ENCODE assay signal across 23 cellular contexts in the genomic region with DNA sequence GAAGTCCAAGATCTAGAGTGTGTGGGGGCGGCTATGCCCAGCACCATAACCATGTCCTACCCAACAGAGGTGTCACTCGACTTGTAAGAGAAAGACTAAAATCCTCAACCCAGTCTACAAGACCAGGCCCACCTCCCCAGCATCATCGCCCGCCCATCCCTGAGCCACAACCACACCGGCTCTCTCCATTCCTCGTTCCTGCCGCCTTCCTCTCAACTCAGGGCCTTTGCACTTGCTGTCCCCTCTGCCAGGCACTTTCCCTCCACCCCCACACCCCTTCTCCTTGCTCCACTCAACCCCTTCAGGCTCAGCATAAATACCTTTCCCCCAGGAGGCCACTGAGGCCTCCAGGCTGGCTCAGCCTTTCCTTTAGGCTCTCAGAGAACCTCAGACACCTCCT.
A peak's percentile ranks its signal among the peaks of the same experiment; 100 is the strongest.
DNase-seq lines count a peak whose midpoint lies in the region; ATAC-seq and TF ChIP-seq lines count a peak whose summit lies in the region.
"Had no signal": no experiment of that assay in that cellular context is flagged by ENCODE, and none has a peak within 500 bp of the region (broad histone marks: within the 10 kb centered on the region; RNA-seq: fewer than 3 reads in every experiment).

No MANE protein-coding gene starts in this region.

- ATAC-seq in memory B cell (ENCODE audit: low read depth) (no peak), Right ventricle myocardium superior (ENCODE audit: poor library complexity) (no peak)
- ATAC-seq: Right ventricle myocardium inferior had no signal

- no peaks in the 10 kb centered on the region for H3K9me3 Mint-ChIP-seq in memory B cell
- peaks cover 0 to 2% (median 0%) of the 10 kb centered on the region in 7 donors for H3K9me3 Mint-ChIP-seq in CD14-positive monocyte
- H3K9me3 Mint-ChIP-seq: CD4-positive, alpha-beta T cell; IgD-negative memory B cell had no signal

- H3K4me1 Mint-ChIP-seq in memory B cell (peaks cover 28% of the 10 kb centered on the region), CD14-positive monocyte (peaks cover 6% of the 10 kb centered on the region)

- H3K36me3 ChIP-seq in brain microvascular endothelial cell (replicated peaks), result no peaks in the 10 kb centered on the region
- H3K36me3 ChIP-seq: SJSA1 had no signal

- H3K36me3 Mint-ChIP-seq in memory B cell, result peaks cover 45% of the 10 kb centered on the region
- no peaks in the 10 kb centered on the region for H3K36me3 Mint-ChIP-seq in CD14-positive monocyte

- peak; percentile 42 for DNase-seq in activated effector memory CD4-positive, alpha-beta T cell treated with anti-CD3 and anti-CD28 coated beads, Interleukin-2, amount 50 U/mL, for 16 hours
- DNase-seq in activated effector memory CD4-positive, alpha-beta T cell treated with Interleukin-2 at 50 U/mL for 16 hours, result no peak
- DNase-seq in memory B cell (ENCODE audit: low spot score in 2 of 2) (no peak), posterior vena cava (ENCODE audit: low spot score) (peak; percentile 66), Right ventricle myocardium superior (no peak), CD14-positive monocyte (ENCODE audit: low spot score) (no peak), DMS79 treated with DMSO at 0.1 percent for 48 hours (lab: John Stamatoyannopoulos, UW) (no peak), brain microvascular endothelial cell (no peak)
- DNase-seq: CD4-positive, alpha-beta T cell; DMS53; GOT3; HCEC 1CT; MM.1S; NCI-H2029; NCI-H2227 treated with DMSO at 0.1 percent for 48 hours; NCI-H526 treated with DMSO at 0.1 percent for 48 hours; PC-9 had no signal

- H3K27me3 ChIP-seq in brain microvascular endothelial cell (replicated peaks), result peaks cover 7% of the 10 kb centered on the region
- H3K27me3 ChIP-seq: BLaER1 had no signal

- no peak overlapping the region for H3K4me3 ChIP-seq in brain microvascular endothelial cell (ENCODE audit: low read depth, low read length)
- H3K4me3 ChIP-seq: BLaER1, PC-9, SJSA1 had no signal

- H3K27me3 Mint-ChIP-seq in memory B cell (no peaks in the 10 kb centered on the region), CD14-positive monocyte (ENCODE audit: low read depth in 3 of 3) (peaks cover 4 to 15% (median 7%) of the 10 kb centered on the region in 3 donors)
- H3K27me3 Mint-ChIP-seq: IgD-negative memory B cell had no signal

- H3K27ac ChIP-seq in brain microvascular endothelial cell, result no peak overlapping the region
- H3K27ac ChIP-seq: BLaER1, HL-60, KMS-11, PC-9, SJSA1 had no signal

- intact Hi-C loops in posterior vena cava (cut with DNase I) (no loop called here), Right ventricle myocardium superior (cut with DNase I) (no loop called here), CD14-positive monocyte (cut with micrococcal nuclease) (no loop called here)

- peak overlapping the region; percentile 33 for H3K27ac Mint-ChIP-seq in memory B cell
- no peak overlapping the region for H3K27ac Mint-ChIP-seq in CD14-positive monocyte
- H3K27ac Mint-ChIP-seq: CD4-positive, alpha-beta T cell had no signal

- in situ Hi-C loops in brain microvascular endothelial cell (cut with HindIII; ENCODE audit: low pct_ligation_motif_present, low sequenced_read_pairs), result no loop called here

- TF ChIP-seq CTCF in CD14-positive monocyte (IDR thresholded peaks at IDR 0.05), result no peak
- no peak for TF ChIP-seq CTCF in brain microvascular endothelial cell (IDR thresholded peaks at IDR 0.05; ENCODE audit: low read depth, low read length, missing control alignments)

- no peak overlapping the region for H3K4me3 Mint-ChIP-seq in memory B cell
- no peak overlapping the region for H3K4me3 Mint-ChIP-seq in CD14-positive monocyte
- H3K4me3 Mint-ChIP-seq: CD4-positive, alpha-beta T cell; IgD-negative memory B cell had no signal

Comparison
In these comparisons a context has a peak if more than half of its experiments do, and no peak if none do; other contexts are left out.
1. DNase-seq: peak in activated effector memory CD4-positive, alpha-beta T cell treated with anti-CD3 and anti-CD28 coated beads, Interleukin-2, amount 50 U/mL, for 16 hours (single experiment) and posterior vena cava (single experiment); none in activated effector memory CD4-positive, alpha-beta T cell treated with Interleukin-2 at 50 U/mL for 16 hours (single experiment), memory B cell (0 of 2), Right ventricle myocardium superior (single experiment), CD14-positive monocyte (single experiment), DMS79 treated with DMSO at 0.1 percent for 48 hours (single experiment) and brain microvascular endothelial cell (single experiment).